1 cellular context compared by ENCODE assay signal in the genomic region with DNA sequence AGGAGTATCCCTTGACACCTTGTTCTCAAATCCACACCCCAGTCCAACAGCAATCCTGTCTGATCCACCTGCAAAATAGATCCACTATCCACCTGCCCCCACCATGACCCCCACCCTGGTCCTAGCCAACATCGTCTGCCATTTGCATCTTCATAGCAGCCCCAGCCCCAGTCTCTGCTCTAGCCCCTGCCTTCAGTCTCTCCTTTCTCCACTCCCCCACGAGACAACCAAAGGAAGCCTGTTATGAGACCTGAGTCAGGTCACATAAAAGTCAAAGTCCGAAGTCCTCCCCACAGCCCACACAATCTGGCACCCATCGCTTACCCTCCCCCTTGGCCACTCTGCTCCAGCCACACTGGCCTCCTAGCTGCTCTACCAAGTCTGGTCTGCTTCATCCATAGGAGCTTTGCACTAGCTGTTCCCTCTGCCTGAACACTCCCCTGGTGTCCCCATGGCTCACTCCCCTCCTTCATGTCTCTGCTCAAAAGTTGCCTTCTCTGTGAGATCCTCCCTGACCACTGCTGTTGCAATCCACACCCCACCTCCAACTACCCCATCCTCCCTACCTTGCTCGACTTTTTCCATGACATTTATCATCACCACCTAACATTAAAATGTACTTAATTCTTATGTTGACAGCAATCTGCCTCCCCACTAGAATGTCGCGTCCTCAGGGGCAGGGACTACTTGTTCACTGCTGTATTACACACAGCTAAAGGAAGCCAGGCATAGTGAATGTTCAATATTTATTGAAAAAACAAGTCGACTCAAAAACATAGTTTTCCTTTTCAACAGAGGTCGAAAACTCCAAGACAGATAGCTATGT.
TF ChIP-seq lines count a peak whose summit lies in the region.

No MANE protein-coding gene starts in this region.

TF ChIP-seq in HepG2, 621 proteins besides CTCF, POLR2A, EP300 and RAD21 (continued from another document and continues in another):
- TF ChIP-seq ZNF597 (CRISPR knock-in tag; IDR thresholded peaks at IDR 0.05) (no peak), ZNF773 (CRISPR knock-in tag; IDR thresholded peaks at IDR 0.05; ENCODE audit: borderline replicate concordance) (no peak), ZBTB46 (CRISPR knock-in tag; IDR thresholded peaks at IDR 0.05; ENCODE audit: borderline replicate concordance) (no peak), HNRNPUL1 (IDR thresholded peaks at IDR 0.05; ENCODE audit: low read depth, low read length) (no peak), STAT5B (CRISPR knock-in tag; IDR thresholded peaks at IDR 0.05) (no peak), SRSF4 (IDR thresholded peaks at IDR 0.05; ENCODE audit: low read depth, low read length, poor library complexity, severe bottlenecking) (no peak), ZNF556 (CRISPR knock-in tag; IDR thresholded peaks at IDR 0.05; ENCODE audit: borderline replicate concordance) (no peak; the same call in 1 of the 2 replicates), NR2F1 (CRISPR knock-in tag; IDR thresholded peaks at IDR 0.05) (peak; percentile 65 to 67; a peak in 3 of 4 replicates), EEA1 (CRISPR knock-in tag; IDR thresholded peaks at IDR 0.05; ENCODE audit: borderline replicate concordance) (no peak), NCOA2 (CRISPR knock-in tag; IDR thresholded peaks at IDR 0.05) (peak; percentile 34; the same call in 1 of the 2 replicates), HMGXB3 (CRISPR knock-in tag; IDR thresholded peaks at IDR 0.05; ENCODE audit: borderline replicate concordance) (no peak), ATF7 (IDR thresholded peaks at IDR 0.05) (no peak), ATF7 (CRISPR knock-in tag; IDR thresholded peaks at IDR 0.05) (no peak), FIP1L1 (IDR thresholded peaks at IDR 0.05; ENCODE audit: borderline replicate concordance, insufficient read depth, low read depth, low read length) (no peak), FOXA1 (IDR thresholded peaks at IDR 0.05) (no peak), FOXA1 (CRISPR knock-in tag; IDR thresholded peaks at IDR 0.05) (no peak), TBP (CRISPR knock-in tag; IDR thresholded peaks at IDR 0.05) (no peak), ZNF343 (CRISPR knock-in tag; IDR thresholded peaks at IDR 0.05) (no peak), FOSL2 (CRISPR knock-in tag; IDR thresholded peaks at IDR 0.05) (peak; percentile 62), SP5 (CRISPR knock-in tag; IDR thresholded peaks at IDR 0.05; ENCODE audit: borderline replicate concordance, low read depth) (peak; percentile 51; the same call in 1 of the 2 replicates), HNF1A (IDR thresholded peaks at IDR 0.05; ENCODE audit: low read depth) (0 out of 2 replicates have a peak, but pooled peaks have one; percentile 30), HNF1A (CRISPR knock-in tag; IDR thresholded peaks at IDR 0.05; ENCODE audit: borderline replicate concordance) (no peak), KLF13 (CRISPR knock-in tag; IDR thresholded peaks at IDR 0.05) (no peak), SRY (CRISPR knock-in tag; IDR thresholded peaks at IDR 0.05) (peak; percentile 73; the same call in 1 of the 2 replicates), TAF15 (IDR thresholded peaks at IDR 0.05; ENCODE audit: low read depth, low read length, poor library complexity, severe bottlenecking) (no peak)
- TF ChIP-seq, protein P1, sequence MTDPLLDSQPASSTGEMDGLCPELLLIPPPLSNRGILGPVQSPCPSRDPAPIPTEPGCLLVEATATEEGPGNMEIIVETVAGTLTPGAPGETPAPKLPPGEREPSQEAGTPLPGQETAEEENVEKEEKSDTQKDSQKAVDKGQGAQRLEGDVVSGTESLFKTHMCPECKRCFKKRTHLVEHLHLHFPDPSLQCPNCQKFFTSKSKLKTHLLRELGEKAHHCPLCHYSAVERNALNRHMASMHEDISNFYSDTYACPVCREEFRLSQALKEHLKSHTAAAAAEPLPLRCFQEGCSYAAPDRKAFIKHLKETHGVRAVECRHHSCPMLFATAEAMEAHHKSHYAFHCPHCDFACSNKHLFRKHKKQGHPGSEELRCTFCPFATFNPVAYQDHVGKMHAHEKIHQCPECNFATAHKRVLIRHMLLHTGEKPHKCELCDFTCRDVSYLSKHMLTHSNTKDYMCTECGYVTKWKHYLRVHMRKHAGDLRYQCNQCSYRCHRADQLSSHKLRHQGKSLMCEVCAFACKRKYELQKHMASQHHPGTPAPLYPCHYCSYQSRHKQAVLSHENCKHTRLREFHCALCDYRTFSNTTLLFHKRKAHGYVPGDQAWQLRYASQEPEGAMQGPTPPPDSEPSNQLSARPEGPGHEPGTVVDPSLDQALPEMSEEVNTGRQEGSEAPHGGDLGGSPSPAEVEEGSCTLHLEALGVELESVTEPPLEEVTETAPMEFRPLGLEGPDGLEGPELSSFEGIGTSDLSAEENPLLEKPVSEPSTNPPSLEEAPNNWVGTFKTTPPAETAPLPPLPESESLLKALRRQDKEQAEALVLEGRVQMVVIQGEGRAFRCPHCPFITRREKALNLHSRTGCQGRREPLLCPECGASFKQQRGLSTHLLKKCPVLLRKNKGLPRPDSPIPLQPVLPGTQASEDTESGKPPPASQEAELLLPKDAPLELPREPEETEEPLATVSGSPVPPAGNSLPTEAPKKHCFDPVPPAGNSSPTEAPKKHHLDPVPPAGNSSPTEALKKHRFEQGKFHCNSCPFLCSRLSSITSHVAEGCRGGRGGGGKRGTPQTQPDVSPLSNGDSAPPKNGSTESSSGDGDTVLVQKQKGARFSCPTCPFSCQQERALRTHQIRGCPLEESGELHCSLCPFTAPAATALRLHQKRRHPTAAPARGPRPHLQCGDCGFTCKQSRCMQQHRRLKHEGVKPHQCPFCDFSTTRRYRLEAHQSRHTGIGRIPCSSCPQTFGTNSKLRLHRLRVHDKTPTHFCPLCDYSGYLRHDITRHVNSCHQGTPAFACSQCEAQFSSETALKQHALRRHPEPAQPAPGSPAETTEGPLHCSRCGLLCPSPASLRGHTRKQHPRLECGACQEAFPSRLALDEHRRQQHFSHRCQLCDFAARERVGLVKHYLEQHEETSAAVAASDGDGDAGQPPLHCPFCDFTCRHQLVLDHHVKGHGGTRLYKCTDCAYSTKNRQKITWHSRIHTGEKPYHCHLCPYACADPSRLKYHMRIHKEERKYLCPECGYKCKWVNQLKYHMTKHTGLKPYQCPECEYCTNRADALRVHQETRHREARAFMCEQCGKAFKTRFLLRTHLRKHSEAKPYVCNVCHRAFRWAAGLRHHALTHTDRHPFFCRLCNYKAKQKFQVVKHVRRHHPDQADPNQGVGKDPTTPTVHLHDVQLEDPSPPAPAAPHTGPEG (CRISPR knock-in tag; IDR thresholded peaks at IDR 0.05): no peak
- TF ChIP-seq, protein P2, sequence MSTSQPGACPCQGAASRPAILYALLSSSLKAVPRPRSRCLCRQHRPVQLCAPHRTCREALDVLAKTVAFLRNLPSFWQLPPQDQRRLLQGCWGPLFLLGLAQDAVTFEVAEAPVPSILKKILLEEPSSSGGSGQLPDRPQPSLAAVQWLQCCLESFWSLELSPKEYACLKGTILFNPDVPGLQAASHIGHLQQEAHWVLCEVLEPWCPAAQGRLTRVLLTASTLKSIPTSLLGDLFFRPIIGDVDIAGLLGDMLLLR (CRISPR knock-in tag; IDR thresholded peaks at IDR 0.05): no peak
- TF ChIP-seq, protein P3, sequence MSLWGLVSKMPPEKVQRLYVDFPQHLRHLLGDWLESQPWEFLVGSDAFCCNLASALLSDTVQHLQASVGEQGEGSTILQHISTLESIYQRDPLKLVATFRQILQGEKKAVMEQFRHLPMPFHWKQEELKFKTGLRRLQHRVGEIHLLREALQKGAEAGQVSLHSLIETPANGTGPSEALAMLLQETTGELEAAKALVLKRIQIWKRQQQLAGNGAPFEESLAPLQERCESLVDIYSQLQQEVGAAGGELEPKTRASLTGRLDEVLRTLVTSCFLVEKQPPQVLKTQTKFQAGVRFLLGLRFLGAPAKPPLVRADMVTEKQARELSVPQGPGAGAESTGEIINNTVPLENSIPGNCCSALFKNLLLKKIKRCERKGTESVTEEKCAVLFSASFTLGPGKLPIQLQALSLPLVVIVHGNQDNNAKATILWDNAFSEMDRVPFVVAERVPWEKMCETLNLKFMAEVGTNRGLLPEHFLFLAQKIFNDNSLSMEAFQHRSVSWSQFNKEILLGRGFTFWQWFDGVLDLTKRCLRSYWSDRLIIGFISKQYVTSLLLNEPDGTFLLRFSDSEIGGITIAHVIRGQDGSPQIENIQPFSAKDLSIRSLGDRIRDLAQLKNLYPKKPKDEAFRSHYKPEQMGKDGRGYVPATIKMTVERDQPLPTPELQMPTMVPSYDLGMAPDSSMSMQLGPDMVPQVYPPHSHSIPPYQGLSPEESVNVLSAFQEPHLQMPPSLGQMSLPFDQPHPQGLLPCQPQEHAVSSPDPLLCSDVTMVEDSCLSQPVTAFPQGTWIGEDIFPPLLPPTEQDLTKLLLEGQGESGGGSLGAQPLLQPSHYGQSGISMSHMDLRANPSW (CRISPR knock-in tag; IDR thresholded peaks at IDR 0.05; ENCODE audit: borderline replicate concordance): no peak
